In genomic region chr6:169263836-169264608, GRCh38 we compare ENCODE assay signal across 14 cellular contexts. TPM values are rescaled to one million over a fixed set of nuclear protein-coding genes. Genes with fewer than 3 reads are reported as not detected.
A peak's percentile ranks its signal among the peaks of the same experiment; 100 is the strongest.
DNase-seq lines count a peak whose midpoint lies in the region; ATAC-seq, FAIRE-seq and TF ChIP-seq lines count a peak whose summit lies in the region.
"Had no signal": no experiment of that assay in that cellular context is flagged by ENCODE, and none has a peak within 500 bp of the region (broad histone marks: within the 10 kb centered on the region; RNA-seq: fewer than 3 reads in every experiment).

No MANE protein-coding gene starts in this region.

- H3K27me3 Mint-ChIP-seq in activated naive CD8-positive, alpha-beta T cell treated with anti-CD3 and anti-CD28 coated beads for 36 hours: peaks cover 3% of the 10 kb centered on the region

- H3K4me3 ChIP-seq in left ventricle myocardium inferior: no peak overlapping the region
- H3K4me3 ChIP-seq in SK-N-SH (ENCODE audit: low read depth in 2 of 2, low read length in 1 of 2): no peak overlapping the region
- no peak overlapping the region for H3K4me3 ChIP-seq in right cardiac atrium (ENCODE audit: low read length)
- no peak overlapping the region for H3K4me3 ChIP-seq in left lung

- no peaks in the 10 kb centered on the region for H3K4me1 ChIP-seq in left ventricle myocardium inferior
- peaks cover 8 to 9% of the 10 kb centered on the region in 2 experiments; a peak in 3 of 4 replicates for H3K4me1 ChIP-seq in SK-N-SH (ENCODE audit: control insufficient read depth in 1 of 2, insufficient read depth in 2 of 2, low read depth in 1 of 2, low read length in 1 of 2)
- H3K4me1 ChIP-seq in right cardiac atrium (ENCODE audit: control insufficient read depth, insufficient read depth, low read length): no peaks in the 10 kb centered on the region
- H3K4me1 ChIP-seq in left lung: no peaks in the 10 kb centered on the region

- TF ChIP-seq EP300 in SK-N-SH (IDR thresholded peaks at IDR 0.05; ENCODE audit: borderline replicate concordance in 1 of 2, low read depth in 1 of 2, low read length in 1 of 2): peak in 1 of 2 experiments; percentile 60; a peak in 1 of 4 replicates

- CTCF ChIA-PET in SK-N-SH (lab: Yijun Ruan, JAX): interaction anchor here (0.9 to 1.6 kb wide), 2 partner anchors 18 kb away, joined by 3 to 4 read pairs; no protein-coding TSS in a partner anchor

- H3K27ac ChIP-seq in left ventricle myocardium inferior (replicated peaks) (no peak overlapping the region), SK-N-SH (ENCODE audit: low read depth in 2 of 2, low read length in 1 of 2) (peak overlapping the region in 1 of 2 experiments; percentile 36; a peak in 2 of 4 replicates), right cardiac atrium (ENCODE audit: low read length) (no peak overlapping the region), left lung (no peak overlapping the region)

- ATAC-seq in Right ventricle myocardium superior (ENCODE audit: poor library complexity): no peak
- ATAC-seq in right cardiac atrium: peak; percentile 44 to 49
- ATAC-seq in left lung: no peak

- POLR2A ChIA-PET in SK-N-SH (lab: Yijun Ruan, JAX): no interaction called here

- intact Hi-C loops in left ventricle myocardium inferior (cut with micrococcal nuclease) (no loop called here), Right ventricle myocardium superior (cut with DNase I) (no loop called here), right cardiac atrium (cut with DNase I) (no loop called here), left lung (cut with DNase I) (no loop called here)

- H2AFZ ChIP-seq in SK-N-SH (ENCODE audit: low read depth): peak overlapping the region; percentile 57; the same call in 1 of the 2 replicates

- H3K27me3 ChIP-seq in left ventricle myocardium inferior (ENCODE audit: low read depth) (peaks cover 6% of the 10 kb centered on the region), SK-N-SH (ENCODE audit: insufficient read depth) (no peaks in the 10 kb centered on the region), right cardiac atrium (ENCODE audit: control insufficient read depth, insufficient read depth) (no peaks in the 10 kb centered on the region), left lung (no peaks in the 10 kb centered on the region)

- H3K4me1 Mint-ChIP-seq in activated naive CD8-positive, alpha-beta T cell treated with anti-CD3 and anti-CD28 coated beads for 36 hours: no peaks in the 10 kb centered on the region
- H3K4me1 Mint-ChIP-seq: CD4-positive, CD25-positive, alpha-beta regulatory T cell had no signal

- no peak for FAIRE-seq in urothelium cell line (lab: Jason Lieb, UNC)

- no peaks in the 10 kb centered on the region for H3F3A ChIP-seq in SK-N-SH (replicated peaks; ENCODE audit: insufficient read depth)

- H3K9me3 ChIP-seq in left ventricle myocardium inferior (replicated peaks) (peaks cover 6% of the 10 kb centered on the region), SK-N-SH (no peaks in the 10 kb centered on the region), right cardiac atrium (ENCODE audit: control insufficient read depth, low read length) (no peaks in the 10 kb centered on the region), left lung (no peaks in the 10 kb centered on the region)

- peak; percentile 60 for DNase-seq in left ventricle myocardium inferior
- DNase-seq in Right ventricle myocardium superior: no peak
- peak; percentile 78 for DNase-seq in SK-N-SH
- DNase-seq in right cardiac atrium: peak; percentile 56 to 84 (median 78)
- peak; percentile 70 for DNase-seq in urothelium cell line (ENCODE audit: low spot score)
- DNase-seq in NCI-H187 treated with DMSO at 0.1 percent for 48 hours (lab: John Stamatoyannopoulos, UW): no peak
- no peak for DNase-seq in left lung
- no peak for DNase-seq in activated naive CD8-positive, alpha-beta T cell treated with anti-CD3 and anti-CD28 coated beads for 36 hours
- DNase-seq: activated T-cell treated with anti-CD3 and anti-CD28 coated beads for 4 hours; CD4-positive, CD25-positive, alpha-beta regulatory T cell; effector memory CD4-positive, alpha-beta T cell; KG1; mesendoderm; stimulated activated naive CD4-positive, alpha-beta T cell treated with Interleukin-2 at 50 U/mL for 16 hours had no signal

- H3K4me3 Mint-ChIP-seq in activated naive CD8-positive, alpha-beta T cell treated with anti-CD3 and anti-CD28 coated beads for 36 hours: no peak overlapping the region
- H3K4me3 Mint-ChIP-seq: CD4-positive, CD25-positive, alpha-beta regulatory T cell had no signal

- no peaks in the 10 kb centered on the region for H4K20me1 ChIP-seq in SK-N-SH (ENCODE audit: insufficient read depth)

- no peak overlapping the region for H3K9ac ChIP-seq in SK-N-SH

- H3K36me3 ChIP-seq in left ventricle myocardium inferior (no peaks in the 10 kb centered on the region), SK-N-SH (replicated peaks in 1 of 2; ENCODE audit: control insufficient read depth in 1 of 2, insufficient read depth in 2 of 2, low read length in 1 of 2) (no peaks in the 10 kb centered on the region), left lung (no peaks in the 10 kb centered on the region)

- no peaks in the 10 kb centered on the region for H3K9me3 Mint-ChIP-seq in activated naive CD8-positive, alpha-beta T cell treated with anti-CD3 and anti-CD28 coated beads for 36 hours
- H3K9me3 Mint-ChIP-seq: CD4-positive, CD25-positive, alpha-beta regulatory T cell had no signal

- H3K9me2 ChIP-seq in SK-N-SH: no peaks in the 10 kb centered on the region

- TF ChIP-seq RAD21 in SK-N-SH (IDR thresholded peaks at IDR 0.05; ENCODE audit: low read length): no peak

- 48% methylated on average over 13 of the region's 21 CpGs for WGBS in SK-N-SH (ENCODE audit: low lambda C conversion rate)
- 78% methylated on average over 21 of the region's 21 CpGs for WGBS in right cardiac atrium

- no peaks in the 10 kb centered on the region for H3K36me3 Mint-ChIP-seq in activated naive CD8-positive, alpha-beta T cell treated with anti-CD3 and anti-CD28 coated beads for 36 hours
- H3K36me3 Mint-ChIP-seq: CD4-positive, CD25-positive, alpha-beta regulatory T cell had no signal

- TF ChIP-seq CTCF in left ventricle myocardium inferior (IDR thresholded peaks at IDR 0.05; ENCODE audit: borderline replicate concordance) (no peak), SK-N-SH (IDR thresholded peaks at IDR 0.05) (no peak), left lung (IDR thresholded peaks at IDR 0.05) (no peak)

- peak overlapping the region; percentile 77 for H3K4me2 ChIP-seq in SK-N-SH

- H3K79me2 ChIP-seq in SK-N-SH (ENCODE audit: insufficient read depth): no peaks in the 10 kb centered on the region

- no peak overlapping the region for H3K27ac Mint-ChIP-seq in activated naive CD8-positive, alpha-beta T cell treated with anti-CD3 and anti-CD28 coated beads for 36 hours

TF ChIP-seq in SK-N-SH, 30 proteins besides CTCF, POLR2A, EP300 and RAD21 (continues in another document):
- TF ChIP-seq IRF3 (IDR thresholded peaks at IDR 0.05; ENCODE audit: low read depth, low read length) (no peak), RFX5 (IDR thresholded peaks at IDR 0.05; ENCODE audit: low read length) (no peak), MEF2A (IDR thresholded peaks at IDR 0.05; ENCODE audit: borderline replicate concordance, low read depth) (no peak), NRF1 (IDR thresholded peaks at IDR 0.05; ENCODE audit: low read depth, low read length) (no peak), GATA2 (CRISPR knock-in tag; IDR thresholded peaks at IDR 0.05) (no peak), GABPA (IDR thresholded peaks at IDR 0.05; ENCODE audit: low read depth) (no peak), TEAD4 (IDR thresholded peaks at IDR 0.05; ENCODE audit: borderline replicate concordance, insufficient read depth) (no peak), JUND (IDR thresholded peaks at IDR 0.05) (0 out of 2 replicates have a peak, but pooled peaks have one; percentile 6), MAX (IDR thresholded peaks at IDR 0.05; ENCODE audit: low read depth) (peak; percentile 83), RCOR1 (IDR thresholded peaks at IDR 0.05; ENCODE audit: low read length) (no peak), PBX3 (IDR thresholded peaks at IDR 0.05) (peak; percentile 78), SIN3A (IDR thresholded peaks at IDR 0.05; ENCODE audit: borderline replicate concordance, low read depth, low read length) (0 out of 2 replicates have a peak, but pooled peaks have one; percentile 30)

RNA-seq across cellular contexts. Expression of gene THBS2, which starts 10.4 kb away (rescaled TPM):
- total RNA-seq in left ventricle myocardium inferior (6.9 TPM), Right ventricle myocardium superior (8.6 TPM), right cardiac atrium (10 to 100 TPM; 14.4 to 38.8 (median 23.7) TPM), left lung (100 to 1,000 TPM in 1 of 2 donors, 10 to 100 TPM in 1; 34.7 to 126 TPM)
- polyA plus RNA-seq in SK-N-SH (2012; rRNA removed) (105 and 166 TPM in 2 replicates), right cardiac atrium (8.7 TPM)
- polyA plus RNA-seq in SK-N-SH (2012; cell fraction: cytosol; rRNA removed): 65.3 and 85.1 TPM in 2 replicates
- polyA plus RNA-seq in SK-N-SH (2012; cell fraction: nucleus; rRNA removed): 172 and 184 TPM in 2 replicates
- not detected for total RNA-seq in activated naive CD8-positive, alpha-beta T cell treated with anti-CD3 and anti-CD28 coated beads for 36 hours
- total RNA-seq: CD4-positive, CD25-positive, alpha-beta regulatory T cell had no signal

Comparison
In these comparisons a context has a peak if more than half of its experiments do, and no peak if none do; other contexts are left out.
1. DNase-seq: peak in left ventricle myocardium inferior (single experiment), SK-N-SH (single experiment), right cardiac atrium (3 of 3) and urothelium cell line (single experiment); none in Right ventricle myocardium superior (single experiment), NCI-H187 treated with DMSO at 0.1 percent for 48 hours (single experiment), left lung (0 of 2) and activated naive CD8-positive, alpha-beta T cell treated with anti-CD3 and anti-CD28 coated beads for 36 hours (single experiment).
2. ATAC-seq: peak in right cardiac atrium (2 of 2); none in Right ventricle myocardium superior (single experiment) and left lung (single experiment).